10 cellular contexts compared by ENCODE assay signal in the genomic region with DNA sequence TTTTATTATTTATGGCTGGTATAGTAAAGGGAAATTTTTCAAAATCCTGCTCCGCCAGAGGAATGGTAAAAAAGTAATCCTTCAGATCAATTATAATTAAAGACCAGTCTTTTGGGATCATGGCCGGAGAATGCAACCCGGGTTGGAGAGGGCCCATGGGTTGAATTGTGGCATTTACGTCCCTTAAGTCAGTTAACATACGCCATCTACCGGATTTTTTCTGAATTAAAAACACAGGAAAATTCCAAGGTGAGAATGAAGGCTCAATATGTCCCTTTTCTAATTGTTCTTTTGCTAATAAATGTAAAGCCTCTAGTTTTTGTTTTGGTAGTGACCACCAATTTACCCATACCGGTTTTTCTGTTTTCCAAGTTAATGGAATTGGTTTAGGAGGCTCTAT.
DNase-seq lines count a peak whose midpoint lies in the region; ATAC-seq and TF ChIP-seq lines count a peak whose summit lies in the region.
"Had no signal": no experiment of that assay in that cellular context is flagged by ENCODE, and none has a peak within 500 bp of the region (broad histone marks: within the 10 kb centered on the region; RNA-seq: fewer than 3 reads in every experiment).

No MANE protein-coding gene starts in this region.

- no peaks in the 10 kb centered on the region for H3K36me3 Mint-ChIP-seq in T-cell
- H3K36me3 Mint-ChIP-seq in T-helper 2 cell treated with Interferon-gamma antibody and Interleukin-4, amounts not matched to agents 5 μg/mL and 100 μg/mL, for 36 hours (ENCODE audit: low read depth): no peaks in the 10 kb centered on the region

- no peaks in the 10 kb centered on the region for H3K36me3 ChIP-seq in Panc1 (ENCODE audit: control insufficient read depth, insufficient read depth, low read length)

- H3K4me1 ChIP-seq in Panc1 (ENCODE audit: control insufficient read depth, insufficient read depth, low read length): no peaks in the 10 kb centered on the region

- in situ Hi-C loops in Panc1 (cut with HindIII; ENCODE audit: low pct_unique_long_range_greater_than_20kb, low sequenced_read_pairs): no loop called here

- no peaks in the 10 kb centered on the region for H3K4me1 Mint-ChIP-seq in T-cell
- no peaks in the 10 kb centered on the region for H3K4me1 Mint-ChIP-seq in T-helper 2 cell treated with Interferon-gamma antibody and Interleukin-4, amounts not matched to agents 5 μg/mL and 100 μg/mL, for 36 hours (ENCODE audit: low read depth)
- H3K4me1 Mint-ChIP-seq: activated T-helper 17 cell treated with anti-CD3 and anti-CD28 coated beads, Interleukin-2, amount 50 U/mL, for 72 hours had no signal

- H3K27ac ChIP-seq in Panc1 (ENCODE audit: low read length): no peak overlapping the region
- H3K27ac ChIP-seq: SK-N-MC had no signal

- DNase-seq in EH (ENCODE audit: low read depth) (peak; percentile 1), Panc1 (ENCODE audit: low read depth, low spot score) (peak; percentile 25), inferior parietal cortex (ENCODE audit: extremely low spot score) (peak; percentile 9), T-cell (no peak)
- DNase-seq in T-helper 2 cell treated with Interferon-gamma antibody and Interleukin-4, amounts not matched to agents 5 μg/mL and 100 μg/mL, for 36 hours (ENCODE audit: low spot score): no peak
- DNase-seq: stimulated activated CD4-positive, alpha-beta T cell treated with anti-CD3 and anti-CD28 coated beads, Interleukin-15, amount 100 ng/mL, for 24 hours had no signal

- no TSS peak for BruUV-seq in Panc1 (replicated peaks; lab: Mats Ljungman, UMichigan)

- H3K4me3 Mint-ChIP-seq in T-cell: no peak overlapping the region
- no peak overlapping the region for H3K4me3 Mint-ChIP-seq in T-helper 2 cell treated with Interferon-gamma antibody and Interleukin-4, amounts not matched to agents 5 μg/mL and 100 μg/mL, for 36 hours
- H3K4me3 Mint-ChIP-seq: activated T-helper 17 cell treated with anti-CD3 and anti-CD28 coated beads, Interleukin-2, amount 50 U/mL, for 72 hours had no signal

- ATAC-seq in Panc1 (peak; percentile 80), HG03095 (IDR thresholded peaks at IDR 0.05; ENCODE audit: unreplicated experiment) (no peak), T-cell (replicated peaks in 1 of 4) (no peak)
- ATAC-seq: activated T-helper 17 cell treated with anti-CD3 and anti-CD28 coated beads, Interleukin-2, amount 50 U/mL, for 72 hours had no signal

- H3K4me3 ChIP-seq in Panc1 (ENCODE audit: low read depth in 2 of 2, low read length in 2 of 2): no peak overlapping the region
- H3K4me3 ChIP-seq: SK-N-MC had no signal

- no peaks in the 10 kb centered on the region for H3K27me3 ChIP-seq in Panc1 (ENCODE audit: control insufficient read depth, insufficient read depth, low read length)

- H3K27ac Mint-ChIP-seq in T-cell: no peak overlapping the region
- no peak overlapping the region for H3K27ac Mint-ChIP-seq in T-helper 2 cell treated with Interferon-gamma antibody and Interleukin-4, amounts not matched to agents 5 μg/mL and 100 μg/mL, for 36 hours
- H3K27ac Mint-ChIP-seq: activated T-helper 17 cell treated with anti-CD3 and anti-CD28 coated beads, Interleukin-2, amount 50 U/mL, for 72 hours had no signal

- CTCF ChIA-PET in Panc1 (lab: Charles Lee) (no interaction called here), T-cell (lab: Charles Lee) (no interaction called here)

- intact Hi-C loops in Panc1 (cut with micrococcal nuclease; ENCODE audit: unreplicated experiment): loop anchor here (2.0 to 10.0 kb wide), 3 partner anchors 220 to 503 kb away; no protein-coding TSS in a partner anchor

- POLR2A ChIA-PET in Panc1 (lab: Charles Lee) (no interaction called here), T-cell (lab: Charles Lee) (no interaction called here)

- TF ChIP-seq EP300 in Ishikawa (IDR thresholded peaks at IDR 0.05; ENCODE audit: borderline replicate concordance): no peak

- no peaks in the 10 kb centered on the region for H3K27me3 Mint-ChIP-seq in T-cell
- no peaks in the 10 kb centered on the region for H3K27me3 Mint-ChIP-seq in T-helper 2 cell treated with Interferon-gamma antibody and Interleukin-4, amounts not matched to agents 5 μg/mL and 100 μg/mL, for 36 hours (ENCODE audit: low read depth)
- H3K27me3 Mint-ChIP-seq: activated T-helper 17 cell treated with anti-CD3 and anti-CD28 coated beads, Interleukin-2, amount 50 U/mL, for 72 hours had no signal

- TF ChIP-seq CTCF in Panc1 (IDR thresholded peaks at IDR 0.05): peak; percentile 64; the same call in 1 of the 2 replicates

- peaks cover 22 to 36% (median 26%) of the 10 kb centered on the region in 3 donors for H3K9me3 Mint-ChIP-seq in T-cell
- peaks cover 51% of the 10 kb centered on the region for H3K9me3 Mint-ChIP-seq in T-helper 2 cell treated with Interferon-gamma antibody and Interleukin-4, amounts not matched to agents 5 μg/mL and 100 μg/mL, for 36 hours

- peak; percentile 71 for TF ChIP-seq RAD21 in Ishikawa (IDR thresholded peaks at IDR 0.05; ENCODE audit: low read depth)

- H3K9me3 ChIP-seq in Panc1 (ENCODE audit: control insufficient read depth, insufficient read depth, low read depth, low read length): no peaks in the 10 kb centered on the region

TF ChIP-seq in Ishikawa, 13 proteins besides CTCF, POLR2A, EP300 and RAD21:
- TF ChIP-seq TEAD4 (IDR thresholded peaks at IDR 0.05) (0 out of 2 replicates have a peak, but pooled peaks have one; percentile 8), TAF1 (IDR thresholded peaks at IDR 0.05; ENCODE audit: low read depth) (no peak)

Comparison
In these comparisons a context has a peak if more than half of its experiments do, and no peak if none do; other contexts are left out.
1. DNase-seq: peak in EH (single experiment), Panc1 (single experiment) and inferior parietal cortex (single experiment); none in T-cell (0 of 34) and T-helper 2 cell treated with Interferon-gamma antibody and Interleukin-4, amounts not matched to agents 5 μg/mL and 100 μg/mL, for 36 hours (single experiment).